ENCODE assay signal across 18 cellular contexts in genomic region chr1:21830792-21831453, GRCh38. TPM values are rescaled to one million over a fixed set of nuclear protein-coding genes. Genes with fewer than 3 reads are reported as not detected.
A peak's percentile ranks its signal among the peaks of the same experiment; 100 is the strongest.
DNase-seq lines count a peak whose midpoint lies in the region; ATAC-seq, FAIRE-seq and TF ChIP-seq lines count a peak whose summit lies in the region.
"Had no signal": no experiment of that assay in that cellular context is flagged by ENCODE, and none has a peak within 500 bp of the region (broad histone marks: within the 10 kb centered on the region; RNA-seq: fewer than 3 reads in every experiment).

No MANE protein-coding gene starts in this region.

- no peak overlapping the region for H2AK5ac ChIP-seq in neuronal stem cell (ENCODE audit: low read depth, low read length)

- no peak overlapping the region for H3K4me2 ChIP-seq in endothelial cell of umbilical vein (ENCODE audit: insufficient read depth, low read length)
- no peak overlapping the region for H3K4me2 ChIP-seq in neuronal stem cell (ENCODE audit: insufficient read depth, low read length, poor library complexity, severe bottlenecking)

- intact Hi-C loops in Right ventricle myocardium superior (cut with DNase I) (no loop called here), Caco-2 (cut with micrococcal nuclease; ENCODE audit: unreplicated experiment) (no loop called here), endothelial cell of umbilical vein (cut with micrococcal nuclease) (no loop called here)

- peak overlapping the region; percentile 56 for H3K14ac ChIP-seq in neuronal stem cell (ENCODE audit: low read length)

- peaks cover 24% of the 10 kb centered on the region for H3K79me2 ChIP-seq in endothelial cell of umbilical vein (ENCODE audit: control insufficient read depth, insufficient read depth, low read length)

- CTCF ChIA-PET in Caco-2 (lab: Charles Lee) (no interaction called here), endothelial cell of umbilical vein (lab: Charles Lee) (no interaction called here)

- H3K9me3 Mint-ChIP-seq in Caco-2 (ENCODE audit: unreplicated experiment), result no peaks in the 10 kb centered on the region

- no peaks in the 10 kb centered on the region for H3K27me3 ChIP-seq in right atrium auricular region
- H3K27me3 ChIP-seq in Caco-2 (replicated peaks; ENCODE audit: control insufficient read depth, insufficient read depth, low read length), result no peaks in the 10 kb centered on the region
- H3K27me3 ChIP-seq in endothelial cell of umbilical vein (ENCODE audit: control insufficient read depth in 2 of 2, insufficient read depth in 2 of 2, low read length in 2 of 2), result no peaks in the 10 kb centered on the region
- no peaks in the 10 kb centered on the region for H3K27me3 ChIP-seq in neuronal stem cell (ENCODE audit: control insufficient read depth in 3 of 3, insufficient read depth in 3 of 3, low read depth in 1 of 3, low read length in 3 of 3)

- no peak overlapping the region for H2BK15ac ChIP-seq in neuronal stem cell (ENCODE audit: low read length)

- TF ChIP-seq POLR2A in endothelial cell of umbilical vein (IDR thresholded peaks at IDR 0.05; ENCODE audit: low read depth, low read length), result no peak

- H4K8ac ChIP-seq in neuronal stem cell (ENCODE audit: low read depth, low read length), result no peak overlapping the region

- TF ChIP-seq CTCF in right atrium auricular region (IDR thresholded peaks at IDR 0.05) (no peak), Caco-2 (IDR thresholded peaks at IDR 0.05; ENCODE audit: insufficient read depth in 1 of 2, low read depth in 1 of 2, low read length in 1 of 2, severe bottlenecking in 1 of 2, unreplicated experiment in 1 of 2) (no peak), endothelial cell of umbilical vein (IDR thresholded peaks at IDR 0.05; ENCODE audit: extremely low read depth in 1 of 2, insufficient read depth in 1 of 2, low read depth in 1 of 2, low read length in 2 of 2) (no peak)

- H3K4me3 ChIP-seq in right atrium auricular region, result no peak overlapping the region
- H3K4me3 ChIP-seq in Caco-2 (ENCODE audit: low read depth, low read length), result no peak overlapping the region
- no peak overlapping the region for H3K4me3 ChIP-seq in endothelial cell of umbilical vein (replicated peaks in 1 of 3; ENCODE audit: insufficient read depth in 1 of 3, low read depth in 1 of 3, low read length in 3 of 3)
- H3K4me3 ChIP-seq in neuronal stem cell (ENCODE audit: low read length in 2 of 2), result no peak overlapping the region
- H3K4me3 ChIP-seq: GM23248 had no signal

- H3K4me3 Mint-ChIP-seq in Caco-2 (ENCODE audit: unreplicated experiment), result no peak overlapping the region
- H3K4me3 Mint-ChIP-seq: CD14-positive monocyte; CD8-positive, alpha-beta T cell had no signal

- H3K79me1 ChIP-seq in neuronal stem cell (ENCODE audit: low read depth, low read length), result peaks cover 5% of the 10 kb centered on the region

- DNase-seq in Right ventricle myocardium superior, result no peak
- no peak for DNase-seq in right atrium auricular region (ENCODE audit: low spot score)
- DNase-seq in Caco-2, result no peak
- no peak for DNase-seq in endothelial cell of umbilical vein (ENCODE audit: low read depth, low spot score)
- DNase-seq in neuronal stem cell (ENCODE audit: low spot score), result no peak
- DNase-seq: CD8-positive, alpha-beta T cell; COR-L47; DMS53; GF-D8; GM23248; H7 had no signal

- H3K4ac ChIP-seq in neuronal stem cell (ENCODE audit: low read length), result no peak overlapping the region

- no peak overlapping the region for H3K18ac ChIP-seq in neuronal stem cell (ENCODE audit: low read length)

- no peaks in the 10 kb centered on the region for H3K9me1 ChIP-seq in endothelial cell of umbilical vein (replicated peaks; ENCODE audit: control insufficient read depth, extremely low read depth, insufficient read depth, low read length)

- H2AFZ ChIP-seq in endothelial cell of umbilical vein (ENCODE audit: low read depth, low read length) (no peak overlapping the region), neuronal stem cell (ENCODE audit: low read length) (no peak overlapping the region)
- H2AFZ ChIP-seq: GM23248 had no signal

- H2BK5ac ChIP-seq in neuronal stem cell (ENCODE audit: low read length), result no peak overlapping the region

- H3K23ac ChIP-seq in neuronal stem cell (ENCODE audit: low read depth, low read length, poor library complexity), result peak overlapping the region; percentile 80

- peaks cover 100% of the 10 kb centered on the region for H3K36me3 ChIP-seq in right atrium auricular region
- H3K36me3 ChIP-seq in Caco-2 (ENCODE audit: control insufficient read depth, insufficient read depth, low read length), result peaks cover 7% of the 10 kb centered on the region
- peaks cover 76 to 91% of the 10 kb centered on the region in 2 experiments for H3K36me3 ChIP-seq in endothelial cell of umbilical vein (ENCODE audit: control insufficient read depth in 2 of 2, extremely low read depth in 1 of 2, insufficient read depth in 2 of 2, low read length in 2 of 2)
- peaks cover 71 to 82% of the 10 kb centered on the region in 2 donors for H3K36me3 ChIP-seq in neuronal stem cell (replicated peaks in 1 of 2; ENCODE audit: control insufficient read depth in 2 of 2, insufficient read depth in 2 of 2, low read length in 2 of 2)

- H3K27ac ChIP-seq in right atrium auricular region (no peak overlapping the region), endothelial cell of umbilical vein (ENCODE audit: insufficient read depth, low read depth, low read length) (no peak overlapping the region), neuronal stem cell (replicated peaks; ENCODE audit: low read length) (no peak overlapping the region)
- H3K27ac ChIP-seq: 22Rv1, GM23248 had no signal

- BruUV-seq in Caco-2 (replicated peaks; lab: Mats Ljungman, UMichigan) (no TSS peak), endothelial cell of umbilical vein (replicated peaks; lab: Mats Ljungman, UMichigan) (no TSS peak)

- no peaks in the 10 kb centered on the region for H4K20me1 ChIP-seq in endothelial cell of umbilical vein (replicated peaks; ENCODE audit: control insufficient read depth, extremely low read depth, insufficient read depth, low read length)

- H3K36me3 Mint-ChIP-seq in Caco-2 (ENCODE audit: insufficient read depth, unreplicated experiment), result peaks cover 81% of the 10 kb centered on the region

- H3K9ac ChIP-seq in endothelial cell of umbilical vein (replicated peaks; ENCODE audit: extremely low read depth, insufficient read depth, low read length) (no peak overlapping the region), neuronal stem cell (ENCODE audit: low read depth, low read length, poor library complexity) (peak overlapping the region; percentile 81)
- H3K9ac ChIP-seq: GM23248 had no signal

- ATAC-seq in Right ventricle myocardium superior (ENCODE audit: poor library complexity), result peak; percentile 3
- ATAC-seq in HG03460 (IDR thresholded peaks at IDR 0.05; ENCODE audit: unreplicated experiment), result no peak
- ATAC-seq in GM21576 (IDR thresholded peaks at IDR 0.05; ENCODE audit: unreplicated experiment), result no peak
- ATAC-seq: CD8-positive, alpha-beta T cell had no signal

- WGBS in neuronal stem cell (ENCODE audit: extremely low coverage in 2 of 2, insufficient read length in 2 of 2, insufficient replicate concordance in 1 of 2), 2 donors, result no CpG with 5 or more reads among the region's 23 CpGs

- H3K4me1 ChIP-seq in right atrium auricular region (no peaks in the 10 kb centered on the region), Caco-2 (no peaks in the 10 kb centered on the region), endothelial cell of umbilical vein (ENCODE audit: control insufficient read depth, extremely low read depth, insufficient read depth, low read length) (no peaks in the 10 kb centered on the region), neuronal stem cell (ENCODE audit: control insufficient read depth in 2 of 2, insufficient read depth in 1 of 2, low read depth in 1 of 2, low read length in 2 of 2) (no peaks in the 10 kb centered on the region)

- no peak for FAIRE-seq in endothelial cell of umbilical vein (lab: Jason Lieb, UNC)

- peak overlapping the region; percentile 22 for H2BK12ac ChIP-seq in neuronal stem cell (ENCODE audit: low read length)

- no peaks in the 10 kb centered on the region for H3K4me1 Mint-ChIP-seq in Caco-2 (ENCODE audit: low read depth, unreplicated experiment)
- H3K4me1 Mint-ChIP-seq: CD14-positive monocyte had no signal

- peak overlapping the region; percentile 42 for H3K27ac Mint-ChIP-seq in Caco-2 (ENCODE audit: unreplicated experiment)
- H3K27ac Mint-ChIP-seq: CD14-positive monocyte; CD8-positive, alpha-beta T cell had no signal

- POLR2A ChIA-PET in Caco-2 (lab: Charles Lee) (no interaction called here), endothelial cell of umbilical vein (lab: Charles Lee) (no interaction called here)

- no peaks in the 10 kb centered on the region for H3K27me3 Mint-ChIP-seq in Caco-2 (ENCODE audit: insufficient read depth, unreplicated experiment)

- no peak overlapping the region for H4K91ac ChIP-seq in neuronal stem cell (ENCODE audit: low read depth, low read length, poor library complexity)

- H3K9me3 ChIP-seq in right atrium auricular region, result no peaks in the 10 kb centered on the region
- H3K9me3 ChIP-seq in Caco-2, result no peaks in the 10 kb centered on the region
- no peaks in the 10 kb centered on the region for H3K9me3 ChIP-seq in endothelial cell of umbilical vein (replicated peaks; ENCODE audit: control insufficient read depth, insufficient read depth, low read length)
- peaks cover 21 to 24% of the 10 kb centered on the region in 2 donors for H3K9me3 ChIP-seq in neuronal stem cell (replicated peaks in 1 of 2; ENCODE audit: control insufficient read depth in 2 of 2, insufficient read depth in 1 of 2, low read depth in 1 of 2, low read length in 2 of 2)

- dilution Hi-C loops in endothelial cell of umbilical vein (cut with MboI; ENCODE audit: extremely low pct_ligation_motif_present, low sequenced_read_pairs), result no loop called here

- no peak overlapping the region for H2BK120ac ChIP-seq in neuronal stem cell (ENCODE audit: low read depth, low read length)

RNA-seq across cellular contexts. Expression of gene LDLRAD2, which starts 18.9 kb away (rescaled TPM):
- not detected for total RNA-seq in Right ventricle myocardium superior
- total RNA-seq in right atrium auricular region, result not detected
- not detected in 2 replicates for total RNA-seq in Caco-2 (2022)
- 0.42 and 0.44 TPM in 2 replicates for total RNA-seq in endothelial cell of umbilical vein
- polyA plus RNA-seq in endothelial cell of umbilical vein, result not detected in 2 replicates
- 0.01 and 0.04 TPM in 2 replicates for polyA plus RNA-seq in endothelial cell of umbilical vein (2011; cell fraction: cytosol; rRNA removed)
- polyA plus RNA-seq in endothelial cell of umbilical vein (2011; cell fraction: nucleus; rRNA removed), result 0.05 and 0.17 TPM in 2 replicates
- 141 and 334 TPM in 2 replicates for polyA plus RNA-seq in endothelial cell of umbilical vein (2012)
- polyA minus RNA-seq in endothelial cell of umbilical vein, result not detected in 2 replicates
- polyA minus RNA-seq in endothelial cell of umbilical vein (2011; cell fraction: cytosol; rRNA and poly(A)+ RNA removed), result not detected
- polyA minus RNA-seq in endothelial cell of umbilical vein (2011; cell fraction: nucleus; rRNA and poly(A)+ RNA removed), result not detected in 2 replicates
- 0.28 TPM for polyA plus RNA-seq in neuronal stem cell (2013, experiment 1 of 2)
- polyA plus RNA-seq in neuronal stem cell (2013, experiment 2 of 2), result 0.28 TPM
- total RNA-seq: A673; CD8-positive, alpha-beta T cell; GM23248; HT1080 had no signal
- polyA plus RNA-seq: BJ, CD14-positive monocyte had no signal

RNA-seq across cellular contexts. Expression of gene USP48, which starts 48.0 kb away (rescaled TPM):
- total RNA-seq in Right ventricle myocardium superior (41.8 TPM), right atrium auricular region (10 to 100 TPM; 24.1 to 31.0 TPM), Caco-2 (2022) (49.1 and 52.0 TPM in 2 replicates), endothelial cell of umbilical vein (146 and 149 TPM in 2 replicates)
- polyA plus RNA-seq in endothelial cell of umbilical vein, result 18.5 and 27.2 TPM in 2 replicates
- polyA plus RNA-seq in endothelial cell of umbilical vein (2011; cell fraction: cytosol; rRNA removed), result 33.6 and 34.2 TPM in 2 replicates
- 135 and 168 TPM in 2 replicates for polyA plus RNA-seq in endothelial cell of umbilical vein (2011; cell fraction: nucleus; rRNA removed)
- 73.6 and 92.2 TPM in 2 replicates for polyA plus RNA-seq in endothelial cell of umbilical vein (2012)
- polyA minus RNA-seq in endothelial cell of umbilical vein, result 76.2 and 79.0 TPM in 2 replicates
- 15.6 TPM for polyA minus RNA-seq in endothelial cell of umbilical vein (2011; cell fraction: cytosol; rRNA and poly(A)+ RNA removed)
- 124 and 167 TPM in 2 replicates for polyA minus RNA-seq in endothelial cell of umbilical vein (2011; cell fraction: nucleus; rRNA and poly(A)+ RNA removed)
- 20.9 TPM for polyA plus RNA-seq in neuronal stem cell (2013, experiment 1 of 2)
- 21.8 TPM for polyA plus RNA-seq in neuronal stem cell (2013, experiment 2 of 2)
